Comparison of ENCODE assay signal across 29 cellular contexts in the genomic region with DNA sequence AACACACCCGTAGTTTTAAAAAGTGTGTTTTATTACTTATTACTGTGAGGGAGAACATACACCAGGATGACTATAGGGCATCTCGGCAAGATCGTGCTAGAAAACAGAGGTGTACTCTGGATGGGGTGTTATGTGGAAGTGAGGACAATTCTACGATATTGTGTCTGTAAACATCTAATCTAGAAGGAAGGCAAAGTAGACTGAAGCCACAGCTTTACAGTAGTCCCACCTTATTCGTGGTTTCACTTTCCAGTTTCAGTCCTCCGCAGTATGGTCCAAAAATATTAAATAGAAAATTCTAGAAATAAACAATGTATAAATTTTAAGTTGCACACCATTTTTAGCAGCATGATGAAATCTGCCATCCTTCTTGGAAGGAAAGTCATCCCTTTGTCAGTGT.
"Had no signal": no experiment of that assay in that cellular context is flagged by ENCODE, and none has a peak within 500 bp of the region (broad histone marks: within the 10 kb centered on the region; RNA-seq: fewer than 3 reads in every experiment).

No MANE protein-coding gene starts in this region.

- H3K9me3 Mint-ChIP-seq: stimulated activated effector memory CD8-positive, alpha-beta T cell treated with anti-CD3 and anti-CD28 coated beads, Interleukin-12 subunit alpha, Interleukin-12 subunit beta, amount 100 ng/mL, for 72 hours; stimulated activated memory B cell treated with anti-CD40 and anti-IgM and Interleukin-4, amounts not matched to agents 10 μg/mL and 1 μg/mL and 100 μg/mL, for 72 hours; stimulated activated naive B cell treated with anti-CD40 and anti-IgM and Interleukin-4, amounts not matched to agents 10 μg/mL and 1 μg/mL and 100 μg/mL, for 72 hours; stimulated activated naive CD8-positive, alpha-beta T cell treated with anti-CD3 and anti-CD28 coated beads, Interleukin-15, amount 100 ng/mL, for 72 hours; stimulated activated naive CD8-positive, alpha-beta T cell treated with anti-CD3 and anti-CD28 coated beads, Interleukin-15, Interleukin-2, amounts not matched to agents 100 ng/mL and 50 ng/mL, for 24 hours; type B pancreatic cell had no signal

- H3K36me3 ChIP-seq: stomach, suprapubic skin, thoracic aorta, thyroid gland, tibial artery, tibial nerve, transverse colon, upper lobe of left lung, upper lobe of right lung, uterus, vagina had no signal

- H3K4me3 Mint-ChIP-seq: stimulated activated effector memory CD8-positive, alpha-beta T cell treated with anti-CD3 and anti-CD28 coated beads, Interleukin-12 subunit alpha, Interleukin-12 subunit beta, amount 100 ng/mL, for 72 hours; stimulated activated memory B cell treated with anti-CD40 and anti-IgM and Interleukin-4, amounts not matched to agents 10 μg/mL and 1 μg/mL and 100 μg/mL, for 72 hours; stimulated activated naive B cell treated with anti-CD40 and anti-IgM and Interleukin-4, amounts not matched to agents 10 μg/mL and 1 μg/mL and 100 μg/mL, for 72 hours; stimulated activated naive CD8-positive, alpha-beta T cell treated with anti-CD3 and anti-CD28 coated beads, Interleukin-15, amount 100 ng/mL, for 72 hours; stimulated activated naive CD8-positive, alpha-beta T cell treated with anti-CD3 and anti-CD28 coated beads, Interleukin-15, Interleukin-2, amounts not matched to agents 100 ng/mL and 50 ng/mL, for 24 hours; type B pancreatic cell had no signal

- H3K27me3 ChIP-seq: stomach, suprapubic skin, testis, thyroid gland, tibial artery, tibial nerve, transverse colon, upper lobe of left lung, upper lobe of right lung, uterus, vagina had no signal

- FAIRE-seq: urothelium cell line had no signal

- ATAC-seq: stimulated activated effector memory CD8-positive, alpha-beta T cell treated with anti-CD3 and anti-CD28 coated beads, Interleukin-12 subunit alpha, Interleukin-12 subunit beta, amount 100 ng/mL, for 72 hours; stimulated activated memory B cell treated with anti-CD40 and anti-IgM and Interleukin-4, amounts not matched to agents 10 μg/mL and 1 μg/mL and 100 μg/mL, for 72 hours; stimulated activated naive B cell treated with anti-CD40 and anti-IgM and Interleukin-4, amounts not matched to agents 10 μg/mL and 1 μg/mL and 100 μg/mL, for 72 hours; stimulated activated naive CD8-positive, alpha-beta T cell treated with anti-CD3 and anti-CD28 coated beads, Interleukin-15, amount 100 ng/mL, for 72 hours; stimulated activated naive CD8-positive, alpha-beta T cell treated with anti-CD3 and anti-CD28 coated beads, Interleukin-15, Interleukin-2, amounts not matched to agents 100 U/mL and 50 U/mL, for 24 hours; upper lobe of right lung had no signal

- H3K27ac Mint-ChIP-seq: stimulated activated effector memory CD8-positive, alpha-beta T cell treated with anti-CD3 and anti-CD28 coated beads, Interleukin-12 subunit alpha, Interleukin-12 subunit beta, amount 100 ng/mL, for 72 hours; stimulated activated memory B cell treated with anti-CD40 and anti-IgM and Interleukin-4, amounts not matched to agents 10 μg/mL and 1 μg/mL and 100 μg/mL, for 72 hours; stimulated activated naive B cell treated with anti-CD40 and anti-IgM and Interleukin-4, amounts not matched to agents 10 μg/mL and 1 μg/mL and 100 μg/mL, for 72 hours; stimulated activated naive CD8-positive, alpha-beta T cell treated with anti-CD3 and anti-CD28 coated beads, Interleukin-15, amount 100 ng/mL, for 72 hours; stimulated activated naive CD8-positive, alpha-beta T cell treated with anti-CD3 and anti-CD28 coated beads, Interleukin-15, Interleukin-2, amounts not matched to agents 100 ng/mL and 50 ng/mL, for 24 hours; type B pancreatic cell had no signal

- H3K4me1 Mint-ChIP-seq: stimulated activated effector memory CD8-positive, alpha-beta T cell treated with anti-CD3 and anti-CD28 coated beads, Interleukin-12 subunit alpha, Interleukin-12 subunit beta, amount 100 ng/mL, for 72 hours; stimulated activated memory B cell treated with anti-CD40 and anti-IgM and Interleukin-4, amounts not matched to agents 10 μg/mL and 1 μg/mL and 100 μg/mL, for 72 hours; stimulated activated naive B cell treated with anti-CD40 and anti-IgM and Interleukin-4, amounts not matched to agents 10 μg/mL and 1 μg/mL and 100 μg/mL, for 72 hours; stimulated activated naive CD8-positive, alpha-beta T cell treated with anti-CD3 and anti-CD28 coated beads, Interleukin-15, amount 100 ng/mL, for 72 hours had no signal

- H3K4me3 ChIP-seq: stomach, suprapubic skin, thoracic aorta, thyroid gland, tibial artery, tibial nerve, transverse colon, upper lobe of left lung, upper lobe of right lung, uterus, vagina had no signal

- H3K4me1 ChIP-seq: stomach, suprapubic skin, testis, thyroid gland, tibial nerve, transverse colon, upper lobe of left lung, upper lobe of right lung, uterus, vagina had no signal

- H3K36me3 Mint-ChIP-seq: stimulated activated effector memory CD8-positive, alpha-beta T cell treated with anti-CD3 and anti-CD28 coated beads, Interleukin-12 subunit alpha, Interleukin-12 subunit beta, amount 100 ng/mL, for 72 hours; stimulated activated memory B cell treated with anti-CD40 and anti-IgM and Interleukin-4, amounts not matched to agents 10 μg/mL and 1 μg/mL and 100 μg/mL, for 72 hours; stimulated activated naive B cell treated with anti-CD40 and anti-IgM and Interleukin-4, amounts not matched to agents 10 μg/mL and 1 μg/mL and 100 μg/mL, for 72 hours; type B pancreatic cell had no signal

- H3K27me3 Mint-ChIP-seq: stimulated activated memory B cell treated with anti-CD40 and anti-IgM and Interleukin-4, amounts not matched to agents 10 μg/mL and 1 μg/mL and 100 μg/mL, for 72 hours; stimulated activated naive B cell treated with anti-CD40 and anti-IgM and Interleukin-4, amounts not matched to agents 10 μg/mL and 1 μg/mL and 100 μg/mL, for 72 hours; stimulated activated naive CD8-positive, alpha-beta T cell treated with anti-CD3 and anti-CD28 coated beads, Interleukin-15, amount 100 ng/mL, for 72 hours; stimulated activated naive CD8-positive, alpha-beta T cell treated with anti-CD3 and anti-CD28 coated beads, Interleukin-15, Interleukin-2, amounts not matched to agents 100 ng/mL and 50 ng/mL, for 24 hours; type B pancreatic cell had no signal

- DNase-seq: stimulated activated CD4-positive, alpha-beta T cell treated with anti-CD3 and anti-CD28 coated beads, Interleukin-2, amount 100 ng/mL, for 48 hours; stimulated activated CD4-positive, alpha-beta T cell treated with anti-CD3 and anti-CD28 coated beads, Interleukin-4, amount 100 ng/mL, for 1 hour; stimulated activated CD4-positive, alpha-beta T cell treated with anti-CD3 and anti-CD28 coated beads, Interleukin-4, amount 100 ng/mL, for 24 hours; stimulated activated CD4-positive, alpha-beta T cell treated with anti-CD3 and anti-CD28 coated beads, Interleukin-4, amount 100 ng/mL, for 4 hours; stimulated activated CD8-positive, alpha-beta memory T cell treated with anti-CD3 and anti-CD28 coated beads, Interleukin-4, amount 100 ng/mL, for 48 hours; stimulated activated naive B cell treated with anti-CD40 and anti-IgM and Interleukin-4, amounts not matched to agents 10 μg/mL and 1 μg/mL and 100 μg/mL, for 72 hours; stimulated activated naive CD4-positive, alpha-beta T cell; stimulated activated naive CD4-positive, alpha-beta T cell treated with Interleukin-2 at 50 U/mL for 16 hours; stimulated activated naive CD8-positive, alpha-beta T cell treated with anti-CD3 and anti-CD28 coated beads, Interleukin-15, amount 100 ng/mL, for 72 hours; stimulated activated naive CD8-positive, alpha-beta T cell treated with anti-CD3 and anti-CD28 coated beads, Interleukin-15, Interleukin-2, amounts not matched to agents 100 U/mL and 50 U/mL, for 24 hours; stomach; substantia nigra; testis; thyroid gland; tibial artery; transverse colon; trophoblast cell; upper lobe of left lung; upper lobe of right lung; uterus had no signal

- H3K27ac ChIP-seq: stomach, suprapubic skin, testis, thoracic aorta, thyroid gland, tibial artery, tibial nerve, transverse colon, upper lobe of left lung, upper lobe of right lung, uterus, vagina had no signal

- H3K9me3 ChIP-seq: stomach, suprapubic skin, testis, thoracic aorta, thyroid gland, tibial artery, tibial nerve, transverse colon, upper lobe of left lung, upper lobe of right lung, uterus, vagina had no signal
